ENCODE assay signal across 11 cellular contexts in the genomic region with DNA sequence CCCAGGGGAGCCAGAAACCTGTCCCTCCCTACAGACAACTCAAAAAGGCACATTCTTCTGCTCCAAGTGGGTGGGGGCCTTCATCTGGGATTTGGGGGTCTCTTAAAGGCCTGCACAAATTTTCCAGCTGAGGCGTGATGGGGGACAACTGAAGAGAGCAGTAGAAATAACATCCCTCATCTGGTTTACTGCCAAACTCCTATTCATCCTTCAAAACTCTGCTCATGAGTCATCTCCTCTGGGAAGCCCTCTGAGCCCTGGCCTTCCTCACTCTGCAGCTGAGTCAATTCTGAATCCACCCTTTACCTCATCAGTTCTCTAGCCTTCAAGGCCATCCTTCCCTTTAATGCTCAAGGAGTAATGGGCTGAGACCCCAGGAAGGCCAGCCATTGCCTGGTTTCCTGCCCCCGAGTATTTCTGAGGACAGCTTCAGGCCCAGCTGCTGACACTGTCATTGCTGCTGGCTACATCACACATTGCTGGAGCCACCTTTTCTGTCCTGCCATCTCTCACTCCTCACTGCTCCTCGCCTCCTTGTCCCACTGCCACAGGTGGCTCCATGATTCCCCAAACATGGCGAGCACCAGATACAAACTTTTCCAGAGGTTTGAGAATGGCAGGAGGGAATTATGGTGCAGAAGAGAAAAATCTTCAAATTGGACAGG. TPM values are rescaled to one million over a fixed set of nuclear protein-coding genes. Genes with fewer than 3 reads are reported as not detected.
DNase-seq lines count a peak whose midpoint lies in the region; ATAC-seq, FAIRE-seq and TF ChIP-seq lines count a peak whose summit lies in the region.
"Had no signal": no experiment of that assay in that cellular context is flagged by ENCODE, and none has a peak within 500 bp of the region (broad histone marks: within the 10 kb centered on the region; RNA-seq: fewer than 3 reads in every experiment).

No MANE protein-coding gene starts in this region.

- H3K27me3 ChIP-seq in SJSA1 (replicated peaks) (no peaks in the 10 kb centered on the region), sigmoid colon (no peaks in the 10 kb centered on the region)

- TF ChIP-seq EP300 in sigmoid colon (IDR thresholded peaks at IDR 0.05), result no peak

- TF ChIP-seq POLR2A in H54 (IDR thresholded peaks at IDR 0.05; ENCODE audit: low read depth, low read length) (no peak), sigmoid colon (IDR thresholded peaks at IDR 0.05) (no peak)

- no peaks in the 10 kb centered on the region for H3K4me1 Mint-ChIP-seq in activated T-helper 17 cell treated with anti-CD3 and anti-CD28 coated beads, Interleukin-2, amount 50 U/mL, for 72 hours

- H3K4me1 ChIP-seq in SJSA1 (replicated peaks), result peaks cover 25% of the 10 kb centered on the region
- no peaks in the 10 kb centered on the region for H3K4me1 ChIP-seq in sigmoid colon

- intact Hi-C loops in sigmoid colon (cut with DNase I), result no loop called here

- no peaks in the 10 kb centered on the region for H3K9me3 Mint-ChIP-seq in activated T-helper 17 cell treated with anti-CD3 and anti-CD28 coated beads, Interleukin-2, amount 50 U/mL, for 72 hours

- no peak for ATAC-seq in activated T-helper 17 cell treated with anti-CD3 and anti-CD28 coated beads, Interleukin-2, amount 50 U/mL, for 72 hours (replicated peaks)

- H3K27ac Mint-ChIP-seq in activated T-helper 17 cell treated with anti-CD3 and anti-CD28 coated beads, Interleukin-2, amount 50 U/mL, for 72 hours, result no peak overlapping the region

- WGBS in sigmoid colon, 2 donors, result 82 to 83% methylated on average over 4 of the region's 4 CpGs

- H3K27ac ChIP-seq in SJSA1, result no peak overlapping the region
- no peak overlapping the region for H3K27ac ChIP-seq in sigmoid colon
- H3K27ac ChIP-seq: KMS-11 had no signal

- H3K36me3 ChIP-seq in SJSA1 (no peaks in the 10 kb centered on the region), sigmoid colon (no peaks in the 10 kb centered on the region)

- H3K27me3 Mint-ChIP-seq in activated T-helper 17 cell treated with anti-CD3 and anti-CD28 coated beads, Interleukin-2, amount 50 U/mL, for 72 hours, result peaks cover 12% of the 10 kb centered on the region

- TF ChIP-seq CTCF in sigmoid colon (IDR thresholded peaks at IDR 0.05), result no peak

- H3K4me3 ChIP-seq in SJSA1 (no peak overlapping the region), sigmoid colon (no peak overlapping the region)

- no peak overlapping the region for H3K4me3 Mint-ChIP-seq in activated T-helper 17 cell treated with anti-CD3 and anti-CD28 coated beads, Interleukin-2, amount 50 U/mL, for 72 hours

- FAIRE-seq in H54 (lab: Jason Lieb, UNC) (peak; percentile 93), GM19239 (lab: Jason Lieb, UNC) (no peak)

- H3K36me3 Mint-ChIP-seq in activated T-helper 17 cell treated with anti-CD3 and anti-CD28 coated beads, Interleukin-2, amount 50 U/mL, for 72 hours (ENCODE audit: low read depth), result no peaks in the 10 kb centered on the region

- H3K9me3 ChIP-seq in SJSA1 (replicated peaks) (no peaks in the 10 kb centered on the region), sigmoid colon (no peaks in the 10 kb centered on the region)

- peak; percentile 88 for DNase-seq in H54 (ENCODE audit: insufficient read length, low spot score)
- DNase-seq in SJSA1 (ENCODE audit: low read depth in 1 of 2, low spot score in 2 of 2), result peak; percentile 70 to 75
- peak; percentile 69 for DNase-seq in fibroblast of peridontal ligament (ENCODE audit: extremely low read depth)
- DNase-seq in sigmoid colon, result peak; percentile 34
- no peak for DNase-seq in GM19239 (ENCODE audit: insufficient read length, low spot score)
- no peak for DNase-seq in epidermal melanocyte (ENCODE audit: insufficient read length, low spot score)
- no peak for DNase-seq in DMS 273 treated with DMSO at 0.1 percent for 48 hours (lab: John Stamatoyannopoulos, UW)
- DNase-seq: amygdala, T-helper 9 cell had no signal

RNA-seq across cellular contexts. Expression of gene GLI2, which starts 32.2 kb away (rescaled TPM):
- 8.8 and 20.0 TPM in 2 replicates for total RNA-seq in SJSA1 (2014; rRNA removed; shearing (Covaris generic))
- 1 to 10 TPM; 2.1 to 6.4 (median 2.9) TPM for total RNA-seq in sigmoid colon
- under 1 TPM; 0.23 to 0.76 (median 0.60) TPM for polyA plus RNA-seq in sigmoid colon
- not detected for total RNA-seq in activated T-helper 17 cell treated with anti-CD3 and anti-CD28 coated beads, Interleukin-2, amount 50 U/mL, for 72 hours

Comparison
In these comparisons a context has a peak if more than half of its experiments do, and no peak if none do; other contexts are left out.
1. DNase-seq: peak in H54 (single experiment), SJSA1 (2 of 2), fibroblast of peridontal ligament (single experiment) and sigmoid colon (single experiment); none in GM19239 (single experiment), epidermal melanocyte (single experiment) and DMS 273 treated with DMSO at 0.1 percent for 48 hours (single experiment).